Comparison of ENCODE assay signal across 34 cellular contexts in the genomic region with DNA sequence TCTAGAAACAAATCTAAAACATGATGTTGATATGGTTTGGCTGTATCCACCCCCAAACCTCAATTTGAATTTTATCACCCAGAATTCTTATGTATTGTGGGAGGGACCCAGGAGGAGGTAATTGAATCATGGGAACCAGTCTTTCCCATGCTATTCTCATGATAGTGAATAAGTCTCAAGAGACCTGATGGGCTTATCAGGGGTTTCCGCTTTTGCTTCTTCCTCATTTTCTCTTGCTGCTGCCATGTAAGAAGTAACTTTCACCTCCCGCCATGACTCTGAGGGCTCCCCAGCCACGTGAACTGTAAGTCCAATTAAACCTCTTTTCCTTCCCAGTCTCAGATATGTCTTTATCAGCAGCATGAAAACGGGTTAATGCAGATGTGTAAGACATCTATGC.
"Had no signal": no experiment of that assay in that cellular context is flagged by ENCODE, and none has a peak within 500 bp of the region (broad histone marks: within the 10 kb centered on the region; RNA-seq: fewer than 3 reads in every experiment).

No MANE protein-coding gene starts in this region.

- H3K36me3 ChIP-seq: adrenal gland, brain microvascular endothelial cell, breast epithelium, WERI-Rb-1 had no signal

- H3K4me1 ChIP-seq: adrenal gland, body of pancreas, breast epithelium had no signal

- H3K4me3 ChIP-seq: adrenal gland, body of pancreas, breast epithelium had no signal

- H3K9me3 ChIP-seq: adrenal gland, body of pancreas had no signal

- FAIRE-seq: astrocyte had no signal

- H3K27ac ChIP-seq: adrenal gland, body of pancreas, brain microvascular endothelial cell, breast epithelium, WERI-Rb-1 had no signal

- H3K27me3 ChIP-seq: adrenal gland, body of pancreas, brain microvascular endothelial cell, breast epithelium had no signal

- DNase-seq: activated CD4-positive, alpha-beta memory T cell treated with anti-CD3 and anti-CD28 coated beads for 36 hours; activated CD4-positive, alpha-beta T cell treated with anti-CD3 and anti-CD28 coated beads for 1 hour; activated CD4-positive, alpha-beta T cell treated with anti-CD3 and anti-CD28 coated beads for 4 hours; activated CD4-positive, alpha-beta T cell treated with anti-CD3 and anti-CD28 coated beads, Interleukin-2, amount 10 ng/mL, durations not matched to agents 24 days and 14 days; activated CD4-positive, alpha-beta T cell treated with anti-CD3 and anti-CD28 coated beads, Interleukin-2, amount 50 U/mL, for 1 hour; activated CD4-positive, alpha-beta T cell treated with anti-CD3 and anti-CD28 coated beads, Interleukin-2, amount 50 U/mL, for 4 hours; activated CD4-positive, CD25-positive, alpha-beta regulatory T cell; activated CD8-positive, alpha-beta memory T cell treated with anti-CD3 and anti-CD28 coated beads, Interleukin-2, amount 50 U/mL, for 4 hours; activated CD8-positive, alpha-beta T cell treated with anti-CD3 and anti-CD28 coated beads for 36 hours; activated effector memory CD4-positive, alpha-beta T cell treated with anti-CD3 and anti-CD28 coated beads, Interleukin-2, amount 50 U/mL, for 16 hours; activated gamma-delta T cell treated with Interleukin-2 at 50 U/mL for 16 hours; activated naive CD4-positive, alpha-beta T cell; activated naive CD4-positive, alpha-beta T cell treated with anti-CD3 and anti-CD28 coated beads for 36 hours; activated naive CD4-positive, alpha-beta T cell treated with anti-CD3 and anti-CD28 coated beads, Interleukin-2, amount 50 U/mL, for 16 hours; activated naive CD8-positive, alpha-beta T cell treated with anti-CD3 and anti-CD28 coated beads for 36 hours; activated T-cell treated with anti-CD3 and anti-CD28 coated beads for 4 hours; activated T-cell treated with anti-CD3 and anti-CD28 coated beads, Interleukin-2, amount 50 U/mL, for 1 hour; activated T-cell treated with anti-CD3 and anti-CD28 coated beads, Interleukin-2, amount 50 U/mL, for 4 hours; activated T-cell treated with anti-CD3 and anti-CD28 coated beads, Interleukin-2, amount 50 U/mL, for 72 hours; adrenal gland; amniotic stem cell; aorta; body of pancreas; brain microvascular endothelial cell; central memory CD4-positive, alpha-beta T cell; T-helper 2 cell; T-helper 9 cell; WERI-Rb-1 had no signal

- ATAC-seq: activated CD4-positive, CD25-positive, alpha-beta regulatory T cell treated with anti-CD3 and anti-CD28 coated beads, Interleukin-2, amount 50 U/mL, for 24 hours; activated CD8-positive, alpha-beta T cell treated with anti-CD3 and anti-CD28 coated beads for 36 hours; activated naive CD4-positive, alpha-beta T cell treated with anti-CD3 and anti-CD28 coated beads, Interleukin-2, amount 50 U/mL, for 72 hours; activated T-cell treated with anti-CD3 and anti-CD28 coated beads, Interleukin-2, amount 50 U/mL, for 4 hours; activated T-cell treated with anti-CD3 and anti-CD28 coated beads, Interleukin-2, amount 50 U/mL, for 72 hours; activated T-helper 17 cell treated with anti-CD3 and anti-CD28 coated beads, Interleukin-2, amount 50 U/mL, for 72 hours; body of pancreas; WTC11 had no signal
